Comparison of ENCODE assay signal across 1 cellular context in genomic region chr1:53196485-53197271, GRCh38.
A peak's percentile ranks its signal among the peaks of the same experiment; 100 is the strongest.
TF ChIP-seq lines count a peak whose summit lies in the region.

Gene CPT2, plus strand, starts transcription at chr1:53196824. Its CDS starts 120 bp downstream, at chr1:53196944.

TF ChIP-seq in HepG2, 621 proteins besides CTCF, POLR2A, EP300 and RAD21 (continued from another document):
- peak; percentile 39; the same call in 1 of the 2 replicates for TF ChIP-seq MEIS2 (CRISPR knock-in tag; IDR thresholded peaks at IDR 0.05)
- TF ChIP-seq DRAP1 (CRISPR knock-in tag; IDR thresholded peaks at IDR 0.05) = peak; percentile 67
- TF ChIP-seq GATAD1 (CRISPR knock-in tag; IDR thresholded peaks at IDR 0.05) = 0 out of 2 replicates have a peak, but pooled peaks have one; percentile 56
- TF ChIP-seq FOXC1 (CRISPR knock-in tag; IDR thresholded peaks at IDR 0.05; ENCODE audit: borderline replicate concordance) = 0 out of 2 replicates have a peak, but pooled peaks have one; percentile 21
- no peak for TF ChIP-seq ZBTB40 (IDR thresholded peaks at IDR 0.05)
- peak; percentile 51 for TF ChIP-seq ZBTB40 (CRISPR knock-in tag; IDR thresholded peaks at IDR 0.05)
- peak; percentile 85 for TF ChIP-seq ZFX (CRISPR knock-in tag; IDR thresholded peaks at IDR 0.05; ENCODE audit: low read depth)
- peak; percentile 71; the same call in 1 of the 2 replicates for TF ChIP-seq MED13 (CRISPR knock-in tag; IDR thresholded peaks at IDR 0.05)
TF ChIP-seq in HepG2: peak in this region for 140.
